2 cellular contexts compared by ENCODE assay signal in genomic region chr12:50175716-50176026, GRCh38.
A peak's percentile ranks its signal among the peaks of the same experiment; 100 is the strongest.
TF ChIP-seq lines count a peak whose summit lies in the region.

No MANE protein-coding gene starts in this region.

TF ChIP-seq in A549, 52 proteins besides CTCF, POLR2A, EP300 and RAD21:
- TF ChIP-seq FOXS1 (CRISPR knock-in tag; IDR thresholded peaks at IDR 0.05) (no peak), HEYL (CRISPR knock-in tag; IDR thresholded peaks at IDR 0.05) (no peak), HOXB5 (CRISPR knock-in tag; IDR thresholded peaks at IDR 0.05) (no peak), GATA3 (IDR thresholded peaks at IDR 0.05; ENCODE audit: borderline replicate concordance) (no peak), RNF2 (IDR thresholded peaks at IDR 0.05; ENCODE audit: borderline replicate concordance, low read depth) (no peak), RFX5 (IDR thresholded peaks at IDR 0.05) (peak; percentile 4; the same call in 1 of the 2 replicates)

TF ChIP-seq in endothelial cell of umbilical vein, 7 proteins besides CTCF, POLR2A, EP300 and RAD21:
- TF ChIP-seq JUN (IDR thresholded peaks at IDR 0.05; ENCODE audit: borderline replicate concordance, insufficient read depth, insufficient read length, low read depth) (no peak), POLR2AphosphoS5 (IDR thresholded peaks at IDR 0.05; ENCODE audit: insufficient read depth, low read depth, low read length) (no peak), MYC (IDR thresholded peaks at IDR 0.05; ENCODE audit: low read depth, low read length) (no peak), GATA2 (IDR thresholded peaks at IDR 0.05; ENCODE audit: insufficient read depth, insufficient read length, low read depth, low read length) (peak; percentile 18)
